ENCODE assay signal across 13 cellular contexts in the genomic region with DNA sequence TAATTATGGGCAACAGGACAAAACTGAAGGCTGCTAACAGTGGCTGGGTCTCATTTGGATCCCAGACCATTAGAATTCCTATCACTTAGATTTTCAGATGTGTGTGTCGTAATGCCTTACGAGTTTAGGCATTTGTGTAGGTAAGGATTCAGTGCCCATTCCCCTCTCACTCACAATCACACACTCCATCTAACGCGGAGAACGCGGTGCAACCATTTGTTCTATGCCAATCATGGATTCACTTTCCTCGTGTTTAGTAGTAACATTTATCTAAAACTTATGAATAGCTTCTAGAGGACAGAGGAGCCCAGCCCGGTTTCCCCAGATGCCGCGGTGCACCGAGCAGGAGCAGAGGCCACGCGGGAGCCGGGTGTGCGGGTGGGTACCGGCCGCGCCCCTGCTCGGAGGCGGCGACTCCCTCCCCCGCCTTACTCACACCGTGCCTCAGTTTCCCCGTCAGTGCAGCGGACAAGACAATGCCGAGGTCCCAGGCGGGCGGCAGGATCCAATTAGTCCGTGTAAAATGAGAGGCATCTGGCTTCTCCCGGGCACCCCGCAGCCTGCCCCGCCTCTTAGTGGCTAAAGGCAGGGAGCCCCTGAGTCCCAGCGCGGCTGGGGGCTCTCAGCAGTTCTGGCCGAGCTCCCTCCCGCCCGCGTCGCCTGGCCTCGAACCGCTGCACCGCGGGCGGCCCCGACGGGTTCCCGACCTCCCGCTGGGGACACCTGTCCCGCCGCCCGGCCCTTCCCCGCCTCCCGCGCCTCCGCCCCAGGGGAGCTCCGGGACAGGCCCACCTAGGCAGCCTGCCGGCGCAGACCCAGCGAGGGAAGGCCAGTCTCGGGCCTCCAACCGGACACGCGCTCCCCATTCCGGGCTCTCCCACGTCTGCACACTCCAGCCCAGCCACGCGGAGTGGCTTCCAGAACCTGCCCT. TPM values are rescaled to one million over a fixed set of nuclear protein-coding genes. Genes with fewer than 3 reads are reported as not detected.
DNase-seq lines count a peak whose midpoint lies in the region; ATAC-seq and TF ChIP-seq lines count a peak whose summit lies in the region.
"Had no signal": no experiment of that assay in that cellular context is flagged by ENCODE, and none has a peak within 500 bp of the region (broad histone marks: within the 10 kb centered on the region; RNA-seq: fewer than 3 reads in every experiment).

No MANE protein-coding gene starts in this region.

- H3K36me3 Mint-ChIP-seq in activated T-cell treated with anti-CD3 and anti-CD28 coated beads, Interleukin-2, amount 50 U/mL, for 24 hours (ENCODE audit: low read depth): no peaks in the 10 kb centered on the region
- H3K36me3 Mint-ChIP-seq in effector memory CD8-positive, alpha-beta T cell (ENCODE audit: insufficient read depth): no peaks in the 10 kb centered on the region
- no peaks in the 10 kb centered on the region for H3K36me3 Mint-ChIP-seq in stimulated activated naive B cell treated with anti-CD40 and anti-IgM and Interleukin-4, amounts not matched to agents 10 μg/mL and 1 μg/mL and 100 μg/mL, for 72 hours

- TF ChIP-seq CTCF in kidney epithelial cell (IDR thresholded peaks at IDR 0.05; ENCODE audit: insufficient read depth, low read length, poor library complexity, severe bottlenecking): no peak

- ATAC-seq in effector memory CD8-positive, alpha-beta T cell (replicated peaks): peak; percentile 27
- ATAC-seq in stimulated activated naive B cell treated with anti-CD40 and anti-IgM and Interleukin-4, amounts not matched to agents 10 μg/mL and 1 μg/mL and 100 μg/mL, for 72 hours (replicated peaks): peak; percentile 19 to 33
- no peak for ATAC-seq in GM18909 (IDR thresholded peaks at IDR 0.05; ENCODE audit: poor library complexity, unreplicated experiment)
- no peak for ATAC-seq in HG03108 (IDR thresholded peaks at IDR 0.05; ENCODE audit: unreplicated experiment)

- no peak overlapping the region for H3K27ac Mint-ChIP-seq in activated T-cell treated with anti-CD3 and anti-CD28 coated beads, Interleukin-2, amount 50 U/mL, for 24 hours
- no peak overlapping the region for H3K27ac Mint-ChIP-seq in effector memory CD8-positive, alpha-beta T cell
- H3K27ac Mint-ChIP-seq in stimulated activated naive B cell treated with anti-CD40 and anti-IgM and Interleukin-4, amounts not matched to agents 10 μg/mL and 1 μg/mL and 100 μg/mL, for 72 hours: no peak overlapping the region
- H3K27ac Mint-ChIP-seq: activated B cell treated with CpG ODN at 0.5 μM for 24 hours; activated naive CD4-positive, alpha-beta T cell treated with anti-CD3 and anti-CD28 coated beads, Interleukin-2, amount 50 U/mL, for 72 hours had no signal

- peaks cover 57% of the 10 kb centered on the region for H3K27me3 Mint-ChIP-seq in activated T-cell treated with anti-CD3 and anti-CD28 coated beads, Interleukin-2, amount 50 U/mL, for 24 hours
- H3K27me3 Mint-ChIP-seq in effector memory CD8-positive, alpha-beta T cell: peaks cover 41 to 63% of the 10 kb centered on the region in 2 donors
- H3K27me3 Mint-ChIP-seq in stimulated activated naive B cell treated with anti-CD40 and anti-IgM and Interleukin-4, amounts not matched to agents 10 μg/mL and 1 μg/mL and 100 μg/mL, for 72 hours: peaks cover 39 to 45% of the 10 kb centered on the region in 2 donors

- DNase-seq in activated T-cell treated with anti-CD3 and anti-CD28 coated beads, Interleukin-2, amount 50 U/mL, for 24 hours: no peak
- no peak for DNase-seq in activated T-cell treated with anti-CD3 and anti-CD28 coated beads for 4 hours
- DNase-seq in effector memory CD8-positive, alpha-beta T cell: no peak
- DNase-seq in kidney epithelial cell (ENCODE audit: low read depth): no peak
- DNase-seq in stimulated activated naive B cell treated with anti-CD40 and anti-IgM and Interleukin-4, amounts not matched to agents 10 μg/mL and 1 μg/mL and 100 μg/mL, for 72 hours: no peak
- no peak for DNase-seq in HCEC 1CT
- DNase-seq: activated B cell treated with CpG ODN at 0.5 μM for 24 hours, NCI-H187 had no signal

- peak overlapping the region; percentile 5 for H3K4me3 ChIP-seq in kidney epithelial cell (ENCODE audit: low read depth, low read length)

- peak overlapping the region; percentile 23 for H3K4me3 Mint-ChIP-seq in activated T-cell treated with anti-CD3 and anti-CD28 coated beads, Interleukin-2, amount 50 U/mL, for 24 hours
- H3K4me3 Mint-ChIP-seq in effector memory CD8-positive, alpha-beta T cell: peak overlapping the region in 1 of 2 donors; percentile 29
- peak overlapping the region; percentile 32 to 59 for H3K4me3 Mint-ChIP-seq in stimulated activated naive B cell treated with anti-CD40 and anti-IgM and Interleukin-4, amounts not matched to agents 10 μg/mL and 1 μg/mL and 100 μg/mL, for 72 hours
- H3K4me3 Mint-ChIP-seq: activated B cell treated with CpG ODN at 0.5 μM for 24 hours, neural crest cell had no signal

- peaks cover 14% of the 10 kb centered on the region for H3K27me3 ChIP-seq in kidney epithelial cell (ENCODE audit: control insufficient read depth, insufficient read depth, low read length)

- no peaks in the 10 kb centered on the region for H3K9me3 Mint-ChIP-seq in activated T-cell treated with anti-CD3 and anti-CD28 coated beads, Interleukin-2, amount 50 U/mL, for 24 hours
- H3K9me3 Mint-ChIP-seq in effector memory CD8-positive, alpha-beta T cell: no peaks in the 10 kb centered on the region
- H3K9me3 Mint-ChIP-seq in stimulated activated naive B cell treated with anti-CD40 and anti-IgM and Interleukin-4, amounts not matched to agents 10 μg/mL and 1 μg/mL and 100 μg/mL, for 72 hours: no peaks in the 10 kb centered on the region
- H3K9me3 Mint-ChIP-seq: activated B cell treated with CpG ODN at 0.5 μM for 24 hours; activated naive CD4-positive, alpha-beta T cell treated with anti-CD3 and anti-CD28 coated beads, Interleukin-2, amount 50 U/mL, for 72 hours; neural crest cell had no signal

- peaks cover 5% of the 10 kb centered on the region for H3K4me1 Mint-ChIP-seq in activated T-cell treated with anti-CD3 and anti-CD28 coated beads, Interleukin-2, amount 50 U/mL, for 24 hours (ENCODE audit: low read depth)
- H3K4me1 Mint-ChIP-seq in effector memory CD8-positive, alpha-beta T cell (ENCODE audit: low read depth in 2 of 2): peaks cover 0 to 2% of the 10 kb centered on the region in 2 donors
- peaks cover 2 to 7% of the 10 kb centered on the region in 2 donors for H3K4me1 Mint-ChIP-seq in stimulated activated naive B cell treated with anti-CD40 and anti-IgM and Interleukin-4, amounts not matched to agents 10 μg/mL and 1 μg/mL and 100 μg/mL, for 72 hours

- no peaks in the 10 kb centered on the region for H3K36me3 ChIP-seq in kidney epithelial cell (ENCODE audit: control insufficient read depth, insufficient read depth, low read length)
- H3K36me3 ChIP-seq: upper lobe of left lung had no signal

RNA-seq across cellular contexts. Expression of gene C1QTNF9B, which starts 5.9 kb away (rescaled TPM):
- total RNA-seq in kidney epithelial cell: not detected in 2 replicates
- total RNA-seq: activated B cell treated with CpG ODN at 0.5 μM for 24 hours; activated naive CD4-positive, alpha-beta T cell treated with anti-CD3 and anti-CD28 coated beads, Interleukin-2, amount 50 U/mL, for 72 hours; neural crest cell; upper lobe of left lung had no signal

RNA-seq across cellular contexts. Expression of gene MIPEP, which starts 14.0 kb away (rescaled TPM):
- 20.1 and 25.6 TPM in 2 replicates for total RNA-seq in kidney epithelial cell

Comparison
In these comparisons a context has a peak if more than half of its experiments do, and no peak if none do; other contexts are left out.
1. ATAC-seq: peak in effector memory CD8-positive, alpha-beta T cell (single experiment) and stimulated activated naive B cell treated with anti-CD40 and anti-IgM and Interleukin-4, amounts not matched to agents 10 μg/mL and 1 μg/mL and 100 μg/mL, for 72 hours (2 of 2); none in GM18909 (single experiment) and HG03108 (single experiment).